ENCODE assay signal across 20 cellular contexts in the genomic region with DNA sequence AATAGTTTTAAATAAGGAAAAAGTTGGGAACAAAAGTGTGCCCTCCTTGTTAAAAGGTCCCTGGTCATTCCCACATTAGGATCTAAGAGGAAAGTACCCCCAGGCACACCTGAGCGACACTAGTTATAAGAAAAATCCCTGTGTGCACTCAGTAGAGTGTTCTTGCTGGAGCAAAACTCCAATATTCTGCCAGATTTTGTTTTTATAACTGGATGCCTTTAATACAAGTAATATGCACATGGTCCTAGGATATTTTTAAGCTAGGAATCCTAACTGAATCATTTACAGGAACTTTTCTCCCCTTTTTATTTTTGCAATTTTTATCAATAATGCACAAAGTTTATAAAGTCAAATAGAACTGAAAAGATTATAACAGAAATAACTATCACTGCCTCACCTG.
"Had no signal": no experiment of that assay in that cellular context is flagged by ENCODE, and none has a peak within 500 bp of the region (broad histone marks: within the 10 kb centered on the region; RNA-seq: fewer than 3 reads in every experiment).

No MANE protein-coding gene starts in this region.

- H3K9me3 Mint-ChIP-seq: activated CD4-positive, alpha-beta memory T cell treated with anti-CD3 and anti-CD28 coated beads for 36 hours; activated T-helper 1 cell treated with anti-CD3 and anti-CD28 coated beads, Interleukin-12 subunit alpha, Interleukin-12 subunit beta, Interleukin-2, Interleukin-4 antibody, amounts not matched to agents 30 ng/mL and 10 ng/mL and 1 ng/mL, durations not matched to agents 14 hours and 24 hours and 36 hours; central memory CD8-positive, alpha-beta T cell; mesothelial cell of epicardium; natural killer cell treated with Interleukin-12 subunit alpha and Interleukin-12 subunit beta and Interleukin-15 and Interleukin-18, amount 100 ng/mL, for 72 hours; stimulated activated memory B cell treated with anti-CD40 and anti-IgM and Interleukin-4, amounts not matched to agents 10 μg/mL and 1 μg/mL and 100 μg/mL, for 72 hours; T-helper 2 cell treated with Interferon-gamma antibody and Interleukin-4, amounts not matched to agents 5 μg/mL and 100 μg/mL, for 36 hours; WTC11 had no signal

- H3K9ac ChIP-seq: parathyroid adenoma had no signal

- H3K36me3 Mint-ChIP-seq: natural killer cell treated with Interleukin-12 subunit alpha and Interleukin-12 subunit beta and Interleukin-15 and Interleukin-18, amount 100 ng/mL, for 72 hours had no signal

- DNase-seq: activated CD4-positive, alpha-beta memory T cell treated with anti-CD3 and anti-CD28 coated beads for 36 hours; activated CD4-positive, alpha-beta T cell treated with anti-CD3 and anti-CD28 coated beads for 4 hours; activated gamma-delta T cell treated with Interleukin-2 at 50 U/mL for 16 hours; activated T-cell treated with anti-CD3 and anti-CD28 coated beads for 4 hours; foreskin melanocyte; lower lobe of right lung; sigmoid colon; spleen; stimulated activated CD4-positive, alpha-beta T cell treated with anti-CD3 and anti-CD28 coated beads, Interleukin-4, amount 100 ng/mL, for 4 hours had no signal

- H3K27ac ChIP-seq: coronary artery, lower lobe of right lung, neutrophil, parathyroid adenoma, sigmoid colon, spleen had no signal

- ATAC-seq: lower lobe of right lung; natural killer cell treated with Interleukin-12 subunit alpha and Interleukin-12 subunit beta and Interleukin-15 and Interleukin-18, amount 100 ng/mL, for 72 hours; stimulated activated memory B cell treated with anti-CD40 and anti-IgM and Interleukin-4, amounts not matched to agents 10 μg/mL and 1 μg/mL and 100 μg/mL, for 72 hours; WTC11 had no signal

- H3K79me2 ChIP-seq: parathyroid adenoma had no signal

- H2AFZ ChIP-seq: parathyroid adenoma had no signal

- H3K27me3 ChIP-seq: neutrophil, sigmoid colon, spleen had no signal

- H3K4me3 Mint-ChIP-seq: activated CD4-positive, alpha-beta memory T cell treated with anti-CD3 and anti-CD28 coated beads for 36 hours; activated naive CD8-positive, alpha-beta T cell; activated T-helper 1 cell treated with anti-CD3 and anti-CD28 coated beads, Interleukin-12 subunit alpha, Interleukin-12 subunit beta, Interleukin-2, Interleukin-4 antibody, amounts not matched to agents 30 ng/mL and 10 ng/mL and 1 ng/mL, durations not matched to agents 14 hours and 24 hours and 36 hours; central memory CD8-positive, alpha-beta T cell; mesothelial cell of epicardium; natural killer cell treated with Interleukin-12 subunit alpha and Interleukin-12 subunit beta and Interleukin-15 and Interleukin-18, amount 100 ng/mL, for 72 hours; stimulated activated memory B cell treated with anti-CD40 and anti-IgM and Interleukin-4, amounts not matched to agents 10 μg/mL and 1 μg/mL and 100 μg/mL, for 72 hours; T-helper 2 cell treated with Interferon-gamma antibody and Interleukin-4, amounts not matched to agents 5 μg/mL and 100 μg/mL, for 36 hours; WTC11 had no signal

- H3K27ac Mint-ChIP-seq: activated CD4-positive, alpha-beta memory T cell treated with anti-CD3 and anti-CD28 coated beads for 36 hours; activated naive CD8-positive, alpha-beta T cell; activated T-helper 1 cell treated with anti-CD3 and anti-CD28 coated beads, Interleukin-12 subunit alpha, Interleukin-12 subunit beta, Interleukin-2, Interleukin-4 antibody, amounts not matched to agents 30 ng/mL and 10 ng/mL and 1 ng/mL, durations not matched to agents 14 hours and 24 hours and 36 hours; mesothelial cell of epicardium; natural killer cell treated with Interleukin-12 subunit alpha and Interleukin-12 subunit beta and Interleukin-15 and Interleukin-18, amount 100 ng/mL, for 72 hours; stimulated activated memory B cell treated with anti-CD40 and anti-IgM and Interleukin-4, amounts not matched to agents 10 μg/mL and 1 μg/mL and 100 μg/mL, for 72 hours; T-helper 2 cell treated with Interferon-gamma antibody and Interleukin-4, amounts not matched to agents 5 μg/mL and 100 μg/mL, for 36 hours; WTC11 had no signal

- H3K4me1 Mint-ChIP-seq: central memory CD8-positive, alpha-beta T cell; mesothelial cell of epicardium; stimulated activated memory B cell treated with anti-CD40 and anti-IgM and Interleukin-4, amounts not matched to agents 10 μg/mL and 1 μg/mL and 100 μg/mL, for 72 hours; WTC11 had no signal

- H3K4me3 ChIP-seq: coronary artery, lower lobe of right lung, sigmoid colon, spleen had no signal

- H3K4me1 ChIP-seq: lower lobe of right lung, parathyroid adenoma, sigmoid colon, spleen had no signal

- H3K9me3 ChIP-seq: lower lobe of right lung, neutrophil, sigmoid colon, spleen had no signal

- H3K27me3 Mint-ChIP-seq: activated CD4-positive, alpha-beta memory T cell treated with anti-CD3 and anti-CD28 coated beads for 36 hours; activated naive CD8-positive, alpha-beta T cell; central memory CD8-positive, alpha-beta T cell; natural killer cell treated with Interleukin-12 subunit alpha and Interleukin-12 subunit beta and Interleukin-15 and Interleukin-18, amount 100 ng/mL, for 72 hours; stimulated activated memory B cell treated with anti-CD40 and anti-IgM and Interleukin-4, amounts not matched to agents 10 μg/mL and 1 μg/mL and 100 μg/mL, for 72 hours had no signal
